Comparison of ENCODE assay signal across 21 cellular contexts in the genomic region with DNA sequence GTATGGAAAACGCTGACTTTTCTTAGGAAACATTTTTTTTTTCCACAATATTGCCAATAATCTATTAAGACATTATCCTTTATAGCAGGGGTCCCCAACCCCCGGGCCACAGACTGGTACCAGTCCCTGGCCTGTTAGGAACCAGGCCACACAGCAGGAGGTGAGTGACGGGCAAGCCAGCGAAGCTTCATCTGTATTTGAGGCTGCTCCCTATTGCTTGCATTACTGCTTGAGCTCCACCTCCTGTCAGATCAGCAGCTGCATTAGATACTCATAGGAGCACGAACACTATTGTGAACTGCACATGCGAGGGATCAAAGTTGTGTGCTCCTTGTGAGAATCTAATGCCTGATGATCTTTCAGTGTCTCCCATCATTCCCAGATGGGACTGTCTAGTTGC.
"Had no signal": no experiment of that assay in that cellular context is flagged by ENCODE, and none has a peak within 500 bp of the region (broad histone marks: within the 10 kb centered on the region; RNA-seq: fewer than 3 reads in every experiment).

No MANE protein-coding gene starts in this region.

- H3K4me1 ChIP-seq: parathyroid adenoma, suprapubic skin, transverse colon, upper lobe of right lung, uterus had no signal

- H3K27ac ChIP-seq: dorsolateral prefrontal cortex, neutrophil, parathyroid adenoma, suprapubic skin, transverse colon, upper lobe of right lung, uterus had no signal

- H3K9me3 ChIP-seq: neutrophil, suprapubic skin, transverse colon, upper lobe of right lung, uterus had no signal

- H3K9ac ChIP-seq: parathyroid adenoma had no signal

- DNase-seq: dorsolateral prefrontal cortex; effector CD4-positive, alpha-beta T cell; hypothalamus; immature natural killer cell; islet precursor cell; natural killer cell; stimulated activated CD4-positive, alpha-beta T cell treated with anti-CD3 and anti-CD28 coated beads, Interleukin-12 subunit alpha, Interleukin-12 subunit beta, amount 100 ng/mL, for 4 hours; stimulated activated CD4-positive, alpha-beta T cell treated with anti-CD3 and anti-CD28 coated beads, Interleukin-1b, Interleukin-23, amount 100 ng/mL, for 48 hours; stimulated activated CD4-positive, alpha-beta T cell treated with anti-CD3 and anti-CD28 coated beads, Interleukin-4, amount 100 ng/mL, for 1 hour; stimulated activated CD8-positive, alpha-beta memory T cell treated with anti-CD3 and anti-CD28 coated beads, Interleukin-4, amount 100 ng/mL, for 48 hours; stimulated activated naive CD4-positive, alpha-beta T cell; stimulated activated naive CD8-positive, alpha-beta T cell treated with anti-CD3 and anti-CD28 coated beads, Interleukin-15, amount 100 ng/mL, for 72 hours; transverse colon; upper lobe of right lung; uterus had no signal

- ATAC-seq: natural killer cell; sciatic nerve; stimulated activated naive CD8-positive, alpha-beta T cell treated with anti-CD3 and anti-CD28 coated beads, Interleukin-15, amount 100 ng/mL, for 72 hours; upper lobe of right lung had no signal

- H3K27me3 ChIP-seq: dorsolateral prefrontal cortex, neutrophil, suprapubic skin, transverse colon, upper lobe of right lung had no signal

- H3K4me2 ChIP-seq: smooth muscle cell had no signal

- H2AFZ ChIP-seq: parathyroid adenoma had no signal

- H3K4me3 ChIP-seq: dorsolateral prefrontal cortex, lung, smooth muscle cell, suprapubic skin, transverse colon, upper lobe of right lung, uterus had no signal

- H3K36me3 ChIP-seq: neutrophil, suprapubic skin, transverse colon, upper lobe of right lung, uterus had no signal
